Comparison of ENCODE assay signal across 8 cellular contexts in genomic region chr1:65419681-65420589, GRCh38. TPM values are rescaled to one million over a fixed set of nuclear protein-coding genes. Genes with fewer than 3 reads are reported as not detected.
A peak's percentile ranks its signal among the peaks of the same experiment; 100 is the strongest.
DNase-seq lines count a peak whose midpoint lies in the region; ATAC-seq and TF ChIP-seq lines count a peak whose summit lies in the region.

No MANE protein-coding gene starts in this region.

- TF ChIP-seq POLR2A in GM18951 (IDR thresholded peaks at IDR 0.05; ENCODE audit: extremely low read depth, insufficient read depth, insufficient read length): peak; percentile 10

- no TSS peak for BruUV-seq in mammary epithelial cell (replicated peaks; lab: Mats Ljungman, UMichigan)

- ATAC-seq in HG03159 (IDR thresholded peaks at IDR 0.05; ENCODE audit: unreplicated experiment): peak; percentile 91

- TF ChIP-seq CTCF in WERI-Rb-1 (IDR thresholded peaks at IDR 0.05; ENCODE audit: low read depth, low read length): no peak
- TF ChIP-seq CTCF in mammary epithelial cell (conservative IDR thresholded peaks at IDR 0.05 in 1 of 2, IDR thresholded peaks at IDR 0.05 in 1 of 2; ENCODE audit: extremely low read depth in 1 of 2, insufficient read depth in 1 of 2, low read depth in 1 of 2, low read length in 2 of 2): no peak
- no peak for TF ChIP-seq CTCF in smooth muscle cell (IDR thresholded peaks at IDR 0.05; ENCODE audit: borderline replicate concordance, insufficient read depth, poor library complexity, severe bottlenecking)

- in situ Hi-C loops in GM18951 (cut with MboI; ENCODE audit: low sequenced_read_pairs, unreplicated experiment) (no loop called here), mammary epithelial cell (cut with MboI; ENCODE audit: low sequenced_read_pairs in 2 of 2) (loop anchor here in 1 of 2 donors (25.0 kb wide), 1 partner anchor 358 kb away; no protein-coding TSS in a partner anchor)

- intact Hi-C loops in mammary epithelial cell (cut with micrococcal nuclease): loop anchor here (2.0 to 5.0 kb wide), 3 partner anchors 113 to 353 kb away; partner anchors contain the start of gene DNAJC6

- H3K9ac ChIP-seq in mammary epithelial cell (ENCODE audit: insufficient read depth, low read length) (peak overlapping the region; percentile 59), smooth muscle cell (ENCODE audit: low read depth) (peak overlapping the region; percentile 78)

- WGBS in mammary epithelial cell (ENCODE audit: low coverage, missing lambda C conversion rate): 0% methylated on average over 11 of the region's 52 CpGs
- under 1% methylated on average over 23 of the region's 52 CpGs for WGBS in smooth muscle cell (ENCODE audit: low lambda C conversion rate)

- H3K4me3 ChIP-seq in WERI-Rb-1 (ENCODE audit: low read depth, low read length): peak overlapping the region; percentile 86
- peak overlapping the region; percentile 46 to 50 (median 49) for H3K4me3 ChIP-seq in mammary epithelial cell (replicated peaks in 1 of 3; ENCODE audit: insufficient read depth in 1 of 3, low read depth in 2 of 3, low read length in 3 of 3)
- peak overlapping the region; percentile 90 for H3K4me3 ChIP-seq in smooth muscle cell

- DNase-seq in AG08395 (ENCODE audit: low spot score): peak; percentile 98
- peak; percentile 96 for DNase-seq in NCI-H2196 treated with DMSO at 0.1 percent for 48 hours (lab: John Stamatoyannopoulos, UW; ENCODE audit: unreplicated experiment)
- DNase-seq in WERI-Rb-1: peak; percentile 99
- peak; percentile 96 for DNase-seq in mammary epithelial cell
- DNase-seq in iPS-NIHi7 (ENCODE audit: extremely low spot score): peak; percentile 97
- DNase-seq in smooth muscle cell (lab: John Stamatoyannopoulos, UW; ENCODE audit: unreplicated experiment): peak; percentile 100

- H3F3A ChIP-seq in smooth muscle cell (ENCODE audit: low read depth): peaks cover 11% of the 10 kb centered on the region

- CTCF ChIA-PET in mammary epithelial cell (lab: Charles Lee; ENCODE audit: low non-redundant PET): interaction anchor here (0.6 to 0.9 kb wide), 2 partner anchors 39 to 204 kb away, joined by 3 to 19 read pairs; no protein-coding TSS in a partner anchor

- H3K27ac ChIP-seq in WERI-Rb-1 (peak overlapping the region; percentile 97), mammary epithelial cell (ENCODE audit: insufficient read depth, low read depth, low read length) (peak overlapping the region; percentile 75), smooth muscle cell (ENCODE audit: low read depth) (peak overlapping the region; percentile 97)

- no peaks in the 10 kb centered on the region for H3K9me3 ChIP-seq in WERI-Rb-1 (ENCODE audit: severe bottlenecking)
- H3K9me3 ChIP-seq in mammary epithelial cell (replicated peaks; ENCODE audit: insufficient read depth, low read length): no peaks in the 10 kb centered on the region
- no peaks in the 10 kb centered on the region for H3K9me3 ChIP-seq in smooth muscle cell (replicated peaks; ENCODE audit: low read depth)

- H3K4me2 ChIP-seq in mammary epithelial cell (ENCODE audit: insufficient read depth, low read depth, low read length) (peak overlapping the region; percentile 93), smooth muscle cell (peak overlapping the region; percentile 96)

- H3K36me3 ChIP-seq in WERI-Rb-1: no peaks in the 10 kb centered on the region
- no peaks in the 10 kb centered on the region for H3K36me3 ChIP-seq in mammary epithelial cell (ENCODE audit: insufficient read depth, low read length)
- H3K36me3 ChIP-seq in smooth muscle cell (ENCODE audit: low read depth): no peaks in the 10 kb centered on the region

- H3K79me2 ChIP-seq in mammary epithelial cell (ENCODE audit: insufficient read depth, low read length): peaks cover 37% of the 10 kb centered on the region
- H3K79me2 ChIP-seq in smooth muscle cell (ENCODE audit: low read depth): peaks cover 36% of the 10 kb centered on the region

- dilution Hi-C loops in mammary epithelial cell (cut with HindIII; ENCODE audit: low sequenced_read_pairs): no loop called here

- H4K20me1 ChIP-seq in mammary epithelial cell (ENCODE audit: insufficient read depth, low read length) (no peaks in the 10 kb centered on the region), smooth muscle cell (ENCODE audit: low read depth) (peaks cover 29% of the 10 kb centered on the region)

- H3K4me1 ChIP-seq in mammary epithelial cell (ENCODE audit: insufficient read depth, low read length) (peaks cover 58% of the 10 kb centered on the region), smooth muscle cell (ENCODE audit: low read depth) (peaks cover 5% of the 10 kb centered on the region)

- H2AFZ ChIP-seq in mammary epithelial cell (ENCODE audit: low read depth, low read length) (peak overlapping the region; percentile 98), smooth muscle cell (ENCODE audit: low read depth) (peak overlapping the region; percentile 100)

- H3K27me3 ChIP-seq in WERI-Rb-1 (ENCODE audit: insufficient read depth, low read depth, severe bottlenecking) (no peaks in the 10 kb centered on the region), mammary epithelial cell (ENCODE audit: insufficient read depth, low read length) (no peaks in the 10 kb centered on the region), smooth muscle cell (ENCODE audit: low read depth) (no peaks in the 10 kb centered on the region)

RNA-seq across cellular contexts. Expression of gene LEPR, which starts 0.5 kb away (rescaled TPM):
- total RNA-seq in mammary epithelial cell: 10 to 100 TPM in 1 of 2 donors, 1 to 10 TPM in 1; 3.5 to 14.5 TPM
- 2.9 TPM for polyA plus RNA-seq in mammary epithelial cell
- 2.6 TPM for polyA minus RNA-seq in mammary epithelial cell
- 15.1 and 20.3 TPM in 2 replicates for total RNA-seq in smooth muscle cell
- polyA plus RNA-seq in smooth muscle cell: 5.9 and 9.3 TPM in 2 replicates

RNA-seq across cellular contexts. Expression of gene LEPROT, which starts 0.5 kb away (rescaled TPM):
- total RNA-seq in mammary epithelial cell (10 to 100 TPM; 55.1 to 88.7 TPM), smooth muscle cell (61.0 and 93.2 TPM in 2 replicates)
- polyA plus RNA-seq in mammary epithelial cell (29.5 TPM), smooth muscle cell (67.8 and 76.4 TPM in 2 replicates)
- 16.1 TPM for polyA minus RNA-seq in mammary epithelial cell

Comparison
In these comparisons a context has a peak if more than half of its experiments do, and no peak if none do; other contexts are left out.
1. Peak in every context shown above with its lines: DNase-seq, ATAC-seq, H3K4me3 ChIP-seq and H3K27ac ChIP-seq.